ENCODE assay signal across 8 cellular contexts in genomic region chr6:36607305-36607704, GRCh38. TPM values are rescaled to one million over a fixed set of nuclear protein-coding genes. Genes with fewer than 3 reads are reported as not detected.
DNase-seq lines count a peak whose midpoint lies in the region; ATAC-seq, FAIRE-seq and TF ChIP-seq lines count a peak whose summit lies in the region.
"Not testable (repeated sequence)": the region's sequence is repeated elsewhere in the genome, so short reads cannot be mapped to it uniquely, and the experiment has no call there.

No MANE protein-coding gene starts in this region.

- not testable (repeated sequence) for H2AFZ ChIP-seq in SK-N-SH (ENCODE audit: low read depth); GM12878 (ENCODE audit: control insufficient read depth, low read depth, low read length)

- not testable (repeated sequence) for TF ChIP-seq RAD21 in SK-N-SH (IDR thresholded peaks at IDR 0.05; ENCODE audit: low read length); GM12878 (IDR thresholded peaks at IDR 0.05; ENCODE audit: insufficient read depth, low read depth, low read length)

- H3K4me1 Mint-ChIP-seq in activated T-cell treated with anti-CD3 and anti-CD28 coated beads, Interleukin-2, amount 50 U/mL, for 24 hours (ENCODE audit: low read depth) = peaks cover 67% of the 10 kb centered on the region

- intact Hi-C loops in GM12878 (cut with micrococcal nuclease; ENCODE audit: unreplicated experiment); mucosa of descending colon (cut with DNase I, micrococcal nuclease); psoas muscle (cut with DNase I); upper lobe of right lung (cut with DNase I): not testable (repeated sequence)

- FAIRE-seq in GM12878 (lab: Jason Lieb, UNC) = not testable (repeated sequence)

- not testable (repeated sequence) for H3K4me3 Mint-ChIP-seq in activated T-cell treated with anti-CD3 and anti-CD28 coated beads, Interleukin-2, amount 50 U/mL, for 24 hours

- ATAC-seq in GM12878, gastroesophageal sphincter, psoas muscle: not testable (repeated sequence)
- ATAC-seq in mucosa of descending colon (peak; percentile 8), upper lobe of right lung (peak; percentile 53)

- not testable (repeated sequence) for BruUV-seq in GM12878 (replicated peaks; lab: Mats Ljungman, UMichigan)

- not testable (repeated sequence) for H3K27me3 Mint-ChIP-seq in activated T-cell treated with anti-CD3 and anti-CD28 coated beads, Interleukin-2, amount 50 U/mL, for 24 hours

- not testable (repeated sequence) for H3K4me2 ChIP-seq in SK-N-SH; GM12878 (ENCODE audit: control insufficient read depth, insufficient read depth)

- peak overlapping the region; percentile 86 for H3K27ac Mint-ChIP-seq in activated T-cell treated with anti-CD3 and anti-CD28 coated beads, Interleukin-2, amount 50 U/mL, for 24 hours

- H3K36me3 ChIP-seq in SK-N-SH (replicated peaks in 1 of 2; ENCODE audit: control insufficient read depth in 1 of 2, insufficient read depth in 2 of 2, low read length in 1 of 2) (peaks cover 64 to 87% of the 10 kb centered on the region in 2 experiments), GM12878 (ENCODE audit: control insufficient read depth in 2 of 2, insufficient read depth in 2 of 2, low read length in 1 of 2) (peaks cover 19 to 55% of the 10 kb centered on the region in 2 experiments), gastroesophageal sphincter (peaks cover 18 to 95% of the 10 kb centered on the region in 2 donors), mucosa of descending colon (ENCODE audit: low read depth) (peaks cover 11% of the 10 kb centered on the region), psoas muscle (ENCODE audit: insufficient read depth in 1 of 2, low read depth in 1 of 2) (peaks cover 10 to 94% of the 10 kb centered on the region in 2 donors), upper lobe of right lung (peaks cover 97% of the 10 kb centered on the region)

- peaks cover 99% of the 10 kb centered on the region for H3K36me3 Mint-ChIP-seq in activated T-cell treated with anti-CD3 and anti-CD28 coated beads, Interleukin-2, amount 50 U/mL, for 24 hours (ENCODE audit: low read depth)

- RAD21 ChIA-PET in GM12878 (lab: Charles Lee; ENCODE audit: unreplicated experiment) = interaction anchor here (1.1 to 1.5 kb wide), 3 partner anchors 117 to 149 kb away, joined by 3 to 4 read pairs (median 3); no protein-coding TSS in a partner anchor

- not testable (repeated sequence) for TF ChIP-seq POLR2A in GM12878 (IDR thresholded peaks at IDR 0.05; ENCODE audit: low read depth, low read length); gastroesophageal sphincter (IDR thresholded peaks at IDR 0.05)

- POLR2A ChIA-PET in SK-N-SH (lab: Yijun Ruan, JAX) (interaction anchor here (0.6 to 3.7 kb wide), 3 partner anchors 9 to 101 kb away, joined by 3 to 22 read pairs (median 8); partner anchors contain the start of gene CDKN1A), GM12878 (lab: Charles Lee) (interaction anchor here (0.6 to 1.8 kb wide), 6 partner anchors 9 to 222 kb away, joined by 3 to 5 read pairs (median 4); no protein-coding TSS in a partner anchor)

- H3F3A ChIP-seq in SK-N-SH (replicated peaks; ENCODE audit: insufficient read depth) = peaks cover 96% of the 10 kb centered on the region

- DNase-seq in DMS 273 (lab: John Stamatoyannopoulos, UW; ENCODE audit: unreplicated experiment) = peak; percentile 47
- not testable (repeated sequence) for DNase-seq in SK-N-SH; GM12878 (ENCODE audit: low read depth, low spot score); psoas muscle; upper lobe of right lung
- peak; percentile 29 for DNase-seq in activated T-cell treated with anti-CD3 and anti-CD28 coated beads, Interleukin-2, amount 50 U/mL, for 24 hours
- DNase-seq in mucosa of descending colon = peak in 1 of 3 donors; percentile 29

- SMC1A ChIA-PET in GM12878 (lab: Charles Lee; ENCODE audit: uncharacterized antibody, unreplicated experiment) = interaction anchor here (1.0 to 5.2 kb wide), 5 partner anchors 8 to 50 kb away, joined by 3 to 50 read pairs (median 4); no protein-coding TSS in a partner anchor

- H4K20me1 ChIP-seq in SK-N-SH (ENCODE audit: insufficient read depth) = peaks cover 85% of the 10 kb centered on the region
- not testable (repeated sequence) for H4K20me1 ChIP-seq in GM12878 (ENCODE audit: control insufficient read depth, insufficient read depth)

- in situ Hi-C loops in GM12878 (cut with MboI) = not testable (repeated sequence)

- not testable (repeated sequence) for H3K9me2 ChIP-seq in SK-N-SH

- H3K27ac ChIP-seq in SK-N-SH (ENCODE audit: low read depth in 2 of 2, low read length in 1 of 2) (peak overlapping the region; percentile 43 to 68; a peak in 3 of 4 replicates), gastroesophageal sphincter (peak overlapping the region in 3 of 4 donors; percentile 15 to 69 (median 52)), psoas muscle (peak overlapping the region; percentile 71)
- not testable (repeated sequence) for H3K27ac ChIP-seq in GM12878 (ENCODE audit: control insufficient read depth, insufficient read depth); upper lobe of right lung

- H3K9me3 Mint-ChIP-seq in activated T-cell treated with anti-CD3 and anti-CD28 coated beads, Interleukin-2, amount 50 U/mL, for 24 hours = not testable (repeated sequence)

- TF ChIP-seq EP300 in SK-N-SH (IDR thresholded peaks at IDR 0.05; ENCODE audit: borderline replicate concordance in 1 of 2, low read depth in 1 of 2, low read length in 1 of 2); GM12878 (IDR thresholded peaks at IDR 0.05; ENCODE audit: borderline replicate concordance in 1 of 2, control insufficient read depth in 1 of 2, low read depth in 2 of 2, low read length in 2 of 2); gastroesophageal sphincter (IDR thresholded peaks at IDR 0.05): not testable (repeated sequence)

- H3K4me3 ChIP-seq in SK-N-SH (ENCODE audit: low read depth in 2 of 2, low read length in 1 of 2); GM12878; gastroesophageal sphincter; mucosa of descending colon; upper lobe of right lung: not testable (repeated sequence)
- H3K4me3 ChIP-seq in psoas muscle = peak overlapping the region; percentile 3

- not testable (repeated sequence) for TF ChIP-seq CTCF in SK-N-SH (IDR thresholded peaks at IDR 0.05); GM12878 (IDR thresholded peaks at IDR 0.05 in 2 of 3, conservative IDR thresholded peaks at IDR 0.05 in 1 of 3; ENCODE audit: control insufficient read depth in 2 of 3, extremely low read depth in 1 of 3, insufficient read depth in 1 of 3, low read depth in 3 of 3, low read length in 3 of 3); gastroesophageal sphincter (IDR thresholded peaks at IDR 0.05); mucosa of descending colon (IDR thresholded peaks at IDR 0.05); psoas muscle (IDR thresholded peaks at IDR 0.05); upper lobe of right lung (IDR thresholded peaks at IDR 0.05)

- H3K4me1 ChIP-seq in SK-N-SH (ENCODE audit: control insufficient read depth in 1 of 2, insufficient read depth in 2 of 2, low read depth in 1 of 2, low read length in 1 of 2) (peaks cover 11 to 20% of the 10 kb centered on the region in 2 experiments), gastroesophageal sphincter (peaks cover 29 to 75% (median 37%) of the 10 kb centered on the region in 3 donors), mucosa of descending colon (ENCODE audit: low read depth) (peaks cover 50% of the 10 kb centered on the region), psoas muscle (peaks cover 62% of the 10 kb centered on the region), upper lobe of right lung (peaks cover 53% of the 10 kb centered on the region)
- H3K4me1 ChIP-seq in GM12878 (ENCODE audit: control insufficient read depth, insufficient read depth, low read length) = not testable (repeated sequence)

- H3K9me3 ChIP-seq in SK-N-SH; GM12878 (replicated peaks; ENCODE audit: control insufficient read depth, insufficient read depth, low read length); gastroesophageal sphincter; mucosa of descending colon; psoas muscle; upper lobe of right lung: not testable (repeated sequence)

- CTCF ChIA-PET in SK-N-SH (lab: Yijun Ruan, JAX) = interaction anchor here (1.0 to 3.6 kb wide), 6 partner anchors 8 to 152 kb away, joined by 3 to 15 read pairs (median 7); partner anchors contain the start of gene SRSF3
- CTCF ChIA-PET in GM12878 (lab: Yijun Ruan, JAX) = interaction anchor here (0.7 to 5.0 kb wide), 6 partner anchors 8 to 184 kb away, joined by 3 to 20 read pairs (median 6); no protein-coding TSS in a partner anchor

- H3K79me2 ChIP-seq in SK-N-SH (ENCODE audit: insufficient read depth) = peaks cover 69% of the 10 kb centered on the region
- peaks cover 27% of the 10 kb centered on the region for H3K79me2 ChIP-seq in GM12878 (ENCODE audit: control insufficient read depth, insufficient read depth, low read length)

- H3K27me3 ChIP-seq in SK-N-SH (ENCODE audit: insufficient read depth); GM12878 (replicated peaks in 1 of 2; ENCODE audit: control insufficient read depth in 2 of 2, insufficient read depth in 2 of 2, low read length in 1 of 2); gastroesophageal sphincter; psoas muscle (ENCODE audit: insufficient read depth in 3 of 3, low read length in 2 of 3); upper lobe of right lung: not testable (repeated sequence)

- 100% methylated on average over 6 of the region's 8 CpGs for WGBS in SK-N-SH (ENCODE audit: low lambda C conversion rate)
- 98% methylated on average over 8 of the region's 8 CpGs for WGBS in GM12878 (ENCODE audit: insufficient coverage, insufficient replicate concordance, low lambda C conversion rate, missing lambda C conversion rate)
- 80 to 86% methylated on average over 1 to 5 of the region's 8 CpGs for WGBS in gastroesophageal sphincter (ENCODE audit: low coverage in 1 of 2), 2 donors
- WGBS in psoas muscle, 3 donors = 75 to 87% (median 76%) methylated on average over 8 of the region's 8 CpGs

- H3K9ac ChIP-seq in SK-N-SH; GM12878 (ENCODE audit: control insufficient read depth, insufficient read depth, low read length): not testable (repeated sequence)

RNA-seq across cellular contexts. Expression of gene SRSF3, which starts 13.1 kb away (rescaled TPM):
- polyA plus RNA-seq in SK-N-SH (2012; rRNA removed) (330 and 351 TPM in 2 replicates), GM12878 (2011; rRNA removed) (499 and 606 TPM in 2 replicates), GM12878 (2014; fragmentation: Illumina TruSeq; extraction: Trizol) (314 and 338 TPM in 2 replicates), GM12878 (2014; fragmentation: Nextera tagmentation; extraction: Ambion mirVana) (1,000 to 10,000 TPM in 1 of 2 experiments, 100 to 1,000 TPM in 1; 971 to 1,377 TPM), GM12878 (2014; rRNA removed) (482 and 486 TPM in 2 replicates), GM12878 (2016; fragmentation: Nextera tagmentation; extraction: Ambion mirVana) (100 to 1,000 TPM; 569 to 577 TPM), psoas muscle (100 to 1,000 TPM; 109 to 267 (median 176) TPM)
- polyA plus RNA-seq in SK-N-SH (2012; cell fraction: cytosol; rRNA removed) = 405 and 473 TPM in 2 replicates
- polyA plus RNA-seq in SK-N-SH (2012; cell fraction: nucleus; rRNA removed) = 242 and 281 TPM in 2 replicates
- total RNA-seq in GM12878 (2013; cell fraction: nucleolus; rRNA removed) = 206 and 241 TPM in 2 replicates
- total RNA-seq in GM12878 (2014; rRNA removed) (195 and 229 TPM in 2 replicates), GM12878 (2014; rRNA removed; fragmentation: Illumina TruSeq; extraction: Trizol) (240 and 256 TPM in 2 replicates), GM12878 (2021) (456 and 467 TPM in 2 replicates), gastroesophageal sphincter (100 to 1,000 TPM; 108 to 195 (median 156) TPM), mucosa of descending colon (100 to 1,000 TPM; 176 to 243 (median 229) TPM), psoas muscle (100 to 1,000 TPM in 2 of 4 donors, 10 to 100 TPM in 2; 64.6 to 182 (median 125) TPM), upper lobe of right lung (169 TPM)
- 111 TPM for polyA plus RNA-seq in GM12878 (2011; ENCODE audit: low read depth)
- 365 and 371 TPM in 2 replicates for polyA plus RNA-seq in GM12878 (2011; cell fraction: cytosol; rRNA removed)
- 363 and 479 TPM in 2 replicates for polyA plus RNA-seq in GM12878 (2011; cell fraction: nucleus; rRNA removed)
- 225 and 308 TPM in 2 replicates for polyA plus RNA-seq in GM12878 (2012)
- 211 and 244 TPM in 2 replicates for polyA minus RNA-seq in GM12878 (2011; rRNA and poly(A)+ RNA removed)
- polyA minus RNA-seq in GM12878 (2011; cell fraction: cytosol; rRNA and poly(A)+ RNA removed) = 69.4 and 86.1 TPM in 2 replicates
- polyA minus RNA-seq in GM12878 (2011; cell fraction: nucleus; rRNA and poly(A)+ RNA removed) = 133 and 210 TPM in 2 replicates
